7 cellular contexts compared by ENCODE assay signal in genomic region chr1:224377676-224378006, GRCh38. TPM values are rescaled to one million over a fixed set of nuclear protein-coding genes. Genes with fewer than 3 reads are reported as not detected.
DNase-seq lines count a peak whose midpoint lies in the region; ATAC-seq and TF ChIP-seq lines count a peak whose summit lies in the region.

No MANE protein-coding gene starts in this region.

- peak; percentile 52 for ATAC-seq in GM18861 (IDR thresholded peaks at IDR 0.05; ENCODE audit: unreplicated experiment)
- peak; percentile 45 for ATAC-seq in HG02642 (IDR thresholded peaks at IDR 0.05; ENCODE audit: poor library complexity, unreplicated experiment)
- ATAC-seq in GM18873 (IDR thresholded peaks at IDR 0.05; ENCODE audit: low FRiP score, unreplicated experiment) = no peak

- no peak overlapping the region for H3K4me3 ChIP-seq in fibroblast of pulmonary artery (replicated peaks; ENCODE audit: low read depth, low read length)

- peak; percentile 67 for DNase-seq in RPMI7951 (ENCODE audit: low read depth)
- DNase-seq in fibroblast of pulmonary artery (ENCODE audit: low read depth) = peak; percentile 34
- DNase-seq in SW 1271 (lab: John Stamatoyannopoulos, UW) = no peak
- DNase-seq in occipital lobe (lab: John Stamatoyannopoulos, UW) = no peak

- no peak for TF ChIP-seq CTCF in fibroblast of pulmonary artery (IDR thresholded peaks at IDR 0.05; ENCODE audit: low read length, missing control alignments)

RNA-seq across cellular contexts. Expression of gene CNIH4, which starts 21.0 kb away (rescaled TPM):
- total RNA-seq in RPMI7951 (2014; rRNA removed; shearing (Covaris generic)) = 97.3 and 115 TPM in 2 replicates
- total RNA-seq in occipital lobe = 34.2 TPM

RNA-seq across cellular contexts. Expression of gene NVL, which starts 47.7 kb away (rescaled TPM):
- total RNA-seq in RPMI7951 (2014; rRNA removed; shearing (Covaris generic)) = 17.8 and 23.2 TPM in 2 replicates
- 36.0 TPM for total RNA-seq in occipital lobe

RNA-seq across cellular contexts. Expression of gene WDR26, which starts 57.0 kb away (rescaled TPM):
- 22.0 and 26.1 TPM in 2 replicates for total RNA-seq in RPMI7951 (2014; rRNA removed; shearing (Covaris generic))
- total RNA-seq in occipital lobe = 61.8 TPM

Comparison
In these comparisons a context has a peak if more than half of its experiments do, and no peak if none do; other contexts are left out.
1. DNase-seq: peak in RPMI7951 (single experiment) and fibroblast of pulmonary artery (single experiment); none in SW 1271 (0 of 2) and occipital lobe (single experiment).